ENCODE assay signal across 14 cellular contexts in the genomic region with DNA sequence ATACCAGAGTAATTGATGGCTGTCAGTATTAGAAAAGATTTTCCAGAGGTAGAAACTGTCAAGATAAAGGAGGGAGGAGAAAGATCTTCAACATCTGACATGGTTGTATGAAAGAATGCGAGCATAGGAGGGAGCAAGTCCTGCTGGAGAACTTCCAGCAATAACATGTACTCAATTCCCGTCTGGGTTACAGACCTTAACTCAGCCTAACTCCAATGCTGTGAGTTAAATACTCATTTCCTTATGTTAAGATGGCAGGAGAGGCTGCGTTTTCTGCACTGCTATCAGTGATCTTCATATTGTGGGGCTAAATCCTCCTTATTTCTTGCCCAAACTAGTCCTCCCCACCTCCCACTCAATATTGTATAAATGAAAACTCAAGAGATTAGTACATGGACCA. TPM values are rescaled to one million over a fixed set of nuclear protein-coding genes. Genes with fewer than 3 reads are reported as not detected.
DNase-seq lines count a peak whose midpoint lies in the region; ATAC-seq and TF ChIP-seq lines count a peak whose summit lies in the region.
"Had no signal": no experiment of that assay in that cellular context is flagged by ENCODE, and none has a peak within 500 bp of the region (broad histone marks: within the 10 kb centered on the region; RNA-seq: fewer than 3 reads in every experiment).

No MANE protein-coding gene starts in this region.

- H3K4me3 ChIP-seq in astrocyte of the spinal cord (ENCODE audit: low read depth, low read length): no peak overlapping the region
- no peak overlapping the region for H3K4me3 ChIP-seq in uterus
- H3K4me3 ChIP-seq: PC-9 had no signal

- peak; percentile 25 for DNase-seq in OCI-M1 (lab: John Stamatoyannopoulos, UW)
- DNase-seq in astrocyte of the spinal cord (ENCODE audit: low read depth, low spot score): peak; percentile 58
- DNase-seq in fibroblast of peridontal ligament (ENCODE audit: extremely low read depth): peak; percentile 30
- no peak for DNase-seq in osteocyte (ENCODE audit: extremely low spot score, unreplicated experiment)
- no peak for DNase-seq in uterus
- DNase-seq in stimulated activated effector memory CD8-positive, alpha-beta T cell treated with anti-CD3 and anti-CD28 coated beads, Interleukin-12 subunit alpha, Interleukin-12 subunit beta, amount 100 ng/mL, for 72 hours (ENCODE audit: low spot score in 2 of 2): no peak
- no peak for DNase-seq in substantia nigra (lab: John Stamatoyannopoulos, UW)
- no peak for DNase-seq in NCI-H146 treated with DMSO at 0.1 percent for 48 hours (lab: John Stamatoyannopoulos, UW; ENCODE audit: unreplicated experiment)
- DNase-seq: KBM-7, NCI-H1092, NCI-H1694, NCI-H446, PC-9 had no signal

- H3K4me1 Mint-ChIP-seq in osteocyte (ENCODE audit: unreplicated experiment): peaks cover 15% of the 10 kb centered on the region
- no peaks in the 10 kb centered on the region for H3K4me1 Mint-ChIP-seq in stimulated activated effector memory CD8-positive, alpha-beta T cell treated with anti-CD3 and anti-CD28 coated beads, Interleukin-12 subunit alpha, Interleukin-12 subunit beta, amount 100 ng/mL, for 72 hours

- intact Hi-C loops in uterus (cut with DNase I; ENCODE audit: low total_unique reads): no loop called here

- H3K4me1 ChIP-seq in uterus: no peaks in the 10 kb centered on the region

- H3K9me3 Mint-ChIP-seq in osteocyte (ENCODE audit: unreplicated experiment): peaks cover 10% of the 10 kb centered on the region
- peaks cover 2% of the 10 kb centered on the region for H3K9me3 Mint-ChIP-seq in stimulated activated effector memory CD8-positive, alpha-beta T cell treated with anti-CD3 and anti-CD28 coated beads, Interleukin-12 subunit alpha, Interleukin-12 subunit beta, amount 100 ng/mL, for 72 hours

- H3K27ac ChIP-seq in uterus (no peak overlapping the region), substantia nigra (ENCODE audit: low read depth, low read length, poor library complexity, severe bottlenecking) (no peak overlapping the region)
- H3K27ac ChIP-seq: HL-60, PC-9 had no signal

- no peaks in the 10 kb centered on the region for H3K36me3 Mint-ChIP-seq in osteocyte (ENCODE audit: unreplicated experiment)
- no peaks in the 10 kb centered on the region for H3K36me3 Mint-ChIP-seq in stimulated activated effector memory CD8-positive, alpha-beta T cell treated with anti-CD3 and anti-CD28 coated beads, Interleukin-12 subunit alpha, Interleukin-12 subunit beta, amount 100 ng/mL, for 72 hours

- in situ Hi-C loops in astrocyte of the spinal cord (cut with HindIII; ENCODE audit: low sequenced_read_pairs): no loop called here

- H3K36me3 ChIP-seq in uterus: no peaks in the 10 kb centered on the region

- no peak for TF ChIP-seq POLR2A in uterus (IDR thresholded peaks at IDR 0.05)

- no peaks in the 10 kb centered on the region for H3K27me3 Mint-ChIP-seq in osteocyte (ENCODE audit: unreplicated experiment)

- no peak for TF ChIP-seq CTCF in astrocyte of the spinal cord (IDR thresholded peaks at IDR 0.05; ENCODE audit: low read depth, low read length)
- TF ChIP-seq CTCF in osteocyte (IDR thresholded peaks at IDR 0.05): no peak
- TF ChIP-seq CTCF in uterus (IDR thresholded peaks at IDR 0.05): no peak

- ATAC-seq in stimulated activated effector memory CD8-positive, alpha-beta T cell treated with anti-CD3 and anti-CD28 coated beads, Interleukin-12 subunit alpha, Interleukin-12 subunit beta, amount 100 ng/mL, for 72 hours: no peak

- H3K9me3 ChIP-seq in uterus: no peaks in the 10 kb centered on the region

- no peaks in the 10 kb centered on the region for H3K27me3 ChIP-seq in uterus

- peak overlapping the region; percentile 65 for H3K27ac Mint-ChIP-seq in osteocyte (ENCODE audit: unreplicated experiment)
- no peak overlapping the region for H3K27ac Mint-ChIP-seq in stimulated activated effector memory CD8-positive, alpha-beta T cell treated with anti-CD3 and anti-CD28 coated beads, Interleukin-12 subunit alpha, Interleukin-12 subunit beta, amount 100 ng/mL, for 72 hours

- H3K4me3 Mint-ChIP-seq in osteocyte (ENCODE audit: unreplicated experiment): no peak overlapping the region
- no peak overlapping the region for H3K4me3 Mint-ChIP-seq in stimulated activated effector memory CD8-positive, alpha-beta T cell treated with anti-CD3 and anti-CD28 coated beads, Interleukin-12 subunit alpha, Interleukin-12 subunit beta, amount 100 ng/mL, for 72 hours

RNA-seq across cellular contexts. Expression of a gene that starts 6.7 kb away (rescaled TPM):
- total RNA-seq in osteocyte: 29.8 and 30.9 TPM in 2 replicates
- total RNA-seq in uterus: 10 to 100 TPM; 20.0 to 47.2 (median 26.6) TPM

Comparison
In these comparisons a context has a peak if more than half of its experiments do, and no peak if none do; other contexts are left out.
1. DNase-seq: peak in OCI-M1 (single experiment), astrocyte of the spinal cord (single experiment) and fibroblast of peridontal ligament (single experiment); none in osteocyte (single experiment), uterus (0 of 2), stimulated activated effector memory CD8-positive, alpha-beta T cell treated with anti-CD3 and anti-CD28 coated beads, Interleukin-12 subunit alpha, Interleukin-12 subunit beta, amount 100 ng/mL, for 72 hours (0 of 2), substantia nigra (0 of 49) and NCI-H146 treated with DMSO at 0.1 percent for 48 hours (single experiment).